In genomic region chr10:87734987-87735827, GRCh38 we compare ENCODE assay signal across 9 cellular contexts.
DNase-seq lines count a peak whose midpoint lies in the region; ATAC-seq and TF ChIP-seq lines count a peak whose summit lies in the region.
"Had no signal": no experiment of that assay in that cellular context is flagged by ENCODE, and none has a peak within 500 bp of the region (broad histone marks: within the 10 kb centered on the region; RNA-seq: fewer than 3 reads in every experiment).

No MANE protein-coding gene starts in this region.

- H3K9me3 Mint-ChIP-seq in GM23338 (no peaks in the 10 kb centered on the region; the same call in 1 of the 3 replicates), chondrocyte (ENCODE audit: low read depth) (no peaks in the 10 kb centered on the region)
- H3K9me3 Mint-ChIP-seq: T-helper 1 cell treated with Interleukin-12 subunit alpha and Interleukin-12 subunit beta and Interleukin-4 antibody, amounts not matched to agents 30 μg/mL and 1 μg/mL, for 36 hours had no signal

- peak; percentile 96 for ATAC-seq in GM23338

- H3K36me3 ChIP-seq in GM23338 (ENCODE audit: insufficient read depth) (no peaks in the 10 kb centered on the region), tibial artery (no peaks in the 10 kb centered on the region)

- peak; percentile 34 for DNase-seq in COR-L47 (lab: John Stamatoyannopoulos, UW)
- peak; percentile 95 for DNase-seq in GM23338 (ENCODE audit: low spot score)
- DNase-seq in NOMO-1 treated with DMSO at 0.1 percent for 48 hours (lab: John Stamatoyannopoulos, UW; ENCODE audit: unreplicated experiment) = peak; percentile 18
- no peak for DNase-seq in chondrocyte (ENCODE audit: low spot score)
- DNase-seq in kidney tubule cell (ENCODE audit: low spot score) = peak; percentile 48
- DNase-seq in tibial artery = no peak
- no peak for DNase-seq in effector CD4-positive, alpha-beta T cell
- DNase-seq in NCI-H1048 (lab: John Stamatoyannopoulos, UW) = no peak

- H3F3A ChIP-seq in GM23338 (replicated peaks; ENCODE audit: low read depth) = peaks cover 4% of the 10 kb centered on the region; the same call in 1 of the 2 replicates

- H3K4me3 Mint-ChIP-seq in GM23338 (peak overlapping the region; percentile 60), chondrocyte (ENCODE audit: unreplicated experiment) (no peak overlapping the region)
- H3K4me3 Mint-ChIP-seq: T-helper 1 cell treated with Interleukin-12 subunit alpha and Interleukin-12 subunit beta and Interleukin-4 antibody, amounts not matched to agents 30 μg/mL and 1 μg/mL, for 36 hours had no signal

- intact Hi-C loops in tibial artery (cut with DNase I; ENCODE audit: low total_unique reads) = loop anchor here (2.0 to 5.0 kb wide), 2 partner anchors 73 to 202 kb away; no protein-coding TSS in a partner anchor

- peak; percentile 82 to 96 for TF ChIP-seq CTCF in GM23338 (conservative IDR thresholded peaks at IDR 0.05; ENCODE audit: low read depth in 2 of 2)
- TF ChIP-seq CTCF in chondrocyte (IDR thresholded peaks at IDR 0.05) = peak; percentile 94
- peak; percentile 69 to 85 for TF ChIP-seq CTCF in tibial artery (IDR thresholded peaks at IDR 0.05)

- H3K9me2 ChIP-seq in GM23338 (ENCODE audit: insufficient read depth) = peaks cover 5% of the 10 kb centered on the region

- H3K4me1 ChIP-seq in GM23338 (ENCODE audit: insufficient read depth) (peaks cover 10% of the 10 kb centered on the region), tibial artery (peaks cover 0 to 6% (median 3%) of the 10 kb centered on the region in 4 donors)

- H3K9me3 ChIP-seq in tibial artery = no peaks in the 10 kb centered on the region

- no peaks in the 10 kb centered on the region for H4K20me1 ChIP-seq in GM23338 (replicated peaks; ENCODE audit: insufficient read depth)

- H3K27me3 Mint-ChIP-seq in GM23338 (ENCODE audit: insufficient read depth, low read depth, poor library complexity) = no peaks in the 10 kb centered on the region
- H3K27me3 Mint-ChIP-seq in chondrocyte (ENCODE audit: low read depth) = no peaks in the 10 kb centered on the region

- peak overlapping the region; percentile 72; the same call in 1 of the 2 replicates for H3K27ac ChIP-seq in GM23338 (ENCODE audit: low read depth)
- H3K27ac ChIP-seq in tibial artery = no peak overlapping the region

- H3K4me1 Mint-ChIP-seq in GM23338 (peaks cover 22% of the 10 kb centered on the region), chondrocyte (ENCODE audit: low read depth) (peaks cover 12% of the 10 kb centered on the region)

- no peak overlapping the region for H2AFZ ChIP-seq in GM23338

- H3K36me3 Mint-ChIP-seq in GM23338 (ENCODE audit: low read depth) (peaks cover 7% of the 10 kb centered on the region; the same call in 1 of the 3 replicates), chondrocyte (ENCODE audit: low read depth) (peaks cover 4% of the 10 kb centered on the region)

- H3K4me3 ChIP-seq in GM23338 (peak overlapping the region; percentile 39), tibial artery (no peak overlapping the region)

- peak overlapping the region; percentile 73 for H3K4me2 ChIP-seq in GM23338

- H3K27ac Mint-ChIP-seq in GM23338 (peak overlapping the region; percentile 46; the same call in 1 of the 2 replicates), chondrocyte (ENCODE audit: unreplicated experiment) (peak overlapping the region; percentile 13)
- H3K27ac Mint-ChIP-seq: T-helper 1 cell treated with Interleukin-12 subunit alpha and Interleukin-12 subunit beta and Interleukin-4 antibody, amounts not matched to agents 30 μg/mL and 1 μg/mL, for 36 hours had no signal

- no peaks in the 10 kb centered on the region for H3K27me3 ChIP-seq in GM23338 (ENCODE audit: insufficient read depth)
- H3K27me3 ChIP-seq in tibial artery = no peaks in the 10 kb centered on the region

- H3K79me2 ChIP-seq in GM23338 (replicated peaks; ENCODE audit: insufficient read depth) = no peaks in the 10 kb centered on the region

TF ChIP-seq in GM23338, 12 proteins besides CTCF, POLR2A, EP300 and RAD21:
- TF ChIP-seq CREB1 (CRISPR knock-in tag; IDR thresholded peaks at IDR 0.05; ENCODE audit: low read depth) (no peak), NANOG (IDR thresholded peaks at IDR 0.05; ENCODE audit: borderline replicate concordance) (no peak), ZNF331 (CRISPR knock-in tag; IDR thresholded peaks at IDR 0.05; ENCODE audit: low read depth) (no peak)

Comparison
In these comparisons a context has a peak if more than half of its experiments do, and no peak if none do; other contexts are left out.
1. DNase-seq: peak in COR-L47 (single experiment), GM23338 (single experiment), NOMO-1 treated with DMSO at 0.1 percent for 48 hours (single experiment) and kidney tubule cell (single experiment); none in chondrocyte (single experiment), tibial artery (0 of 2), effector CD4-positive, alpha-beta T cell (single experiment) and NCI-H1048 (single experiment).
2. Peak in every context shown above with its lines, with median percentiles within 50 percentile points of each other: CTCF ChIP-seq.